In the genomic region with DNA sequence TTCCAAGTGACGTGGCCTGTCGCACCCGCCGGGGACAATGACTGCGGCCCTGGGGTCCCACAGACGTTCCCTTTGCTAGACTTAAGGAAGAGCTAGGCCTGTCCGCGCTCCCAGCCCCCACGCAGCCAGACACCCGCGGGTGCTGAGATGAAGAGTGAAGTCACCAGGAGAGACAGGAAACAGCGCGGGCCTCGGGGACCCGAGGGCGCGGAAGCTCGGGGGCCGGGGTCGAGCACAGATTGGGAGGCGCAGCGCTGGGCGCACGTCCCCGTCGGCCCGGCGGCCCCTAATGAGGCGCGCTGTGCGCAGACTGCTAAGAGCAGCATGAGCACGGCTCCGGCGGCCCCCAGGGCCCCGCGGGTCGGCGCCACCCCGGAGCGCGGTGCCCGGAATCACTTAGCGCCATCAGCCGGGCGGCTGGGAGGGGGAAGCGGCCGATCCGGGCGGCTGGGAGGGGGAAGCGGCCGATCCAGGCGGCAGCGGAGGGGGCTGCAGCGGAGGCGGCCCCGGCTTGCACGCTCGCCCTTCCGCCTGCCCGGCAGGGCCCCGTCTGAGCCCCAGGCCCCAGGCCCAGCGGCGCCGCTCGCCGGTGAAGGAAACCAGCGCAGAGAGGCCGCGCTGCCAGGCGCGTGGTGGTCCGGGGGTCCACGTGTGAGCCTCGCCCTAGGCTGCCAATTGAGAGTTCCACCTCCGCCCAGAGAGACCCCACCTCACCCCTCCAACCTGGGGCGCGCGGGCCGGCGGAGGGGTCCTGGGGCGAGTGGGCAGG, we compare ENCODE assay signal across 1 cellular context.
TF ChIP-seq lines count a peak whose summit lies in the region.

No MANE protein-coding gene starts in this region.

TF ChIP-seq in GM12878, 131 proteins besides CTCF, POLR2A, EP300 and RAD21:
- no peak for TF ChIP-seq RUNX3 (IDR thresholded peaks at IDR 0.05; ENCODE audit: low read length)
- TF ChIP-seq ZSCAN29 (IDR thresholded peaks at IDR 0.05), result no peak
- no peak for TF ChIP-seq SPI1 (IDR thresholded peaks at IDR 0.05; ENCODE audit: borderline replicate concordance, insufficient read depth, low read depth, low read length)
- TF ChIP-seq, protein P1, sequence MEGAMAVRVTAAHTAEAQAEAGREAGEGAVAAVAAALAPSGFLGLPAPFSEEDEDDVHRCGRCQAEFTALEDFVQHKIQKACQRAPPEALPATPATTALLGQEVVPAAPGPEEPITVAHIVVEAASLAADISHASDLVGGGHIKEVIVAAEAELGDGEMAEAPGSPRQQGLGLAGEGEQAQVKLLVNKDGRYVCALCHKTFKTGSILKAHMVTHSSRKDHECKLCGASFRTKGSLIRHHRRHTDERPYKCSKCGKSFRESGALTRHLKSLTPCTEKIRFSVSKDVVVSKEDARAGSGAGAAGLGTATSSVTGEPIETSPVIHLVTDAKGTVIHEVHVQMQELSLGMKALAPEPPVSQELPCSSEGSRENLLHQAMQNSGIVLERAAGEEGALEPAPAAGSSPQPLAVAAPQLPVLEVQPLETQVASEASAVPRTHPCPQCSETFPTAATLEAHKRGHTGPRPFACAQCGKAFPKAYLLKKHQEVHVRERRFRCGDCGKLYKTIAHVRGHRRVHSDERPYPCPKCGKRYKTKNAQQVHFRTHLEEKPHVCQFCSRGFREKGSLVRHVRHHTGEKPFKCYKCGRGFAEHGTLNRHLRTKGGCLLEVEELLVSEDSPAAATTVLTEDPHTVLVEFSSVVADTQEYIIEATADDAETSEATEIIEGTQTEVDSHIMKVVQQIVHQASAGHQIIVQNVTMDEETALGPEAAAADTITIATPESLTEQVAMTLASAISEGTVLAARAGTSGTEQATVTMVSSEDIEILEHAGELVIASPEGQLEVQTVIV (IDR thresholded peaks at IDR 0.05; ENCODE audit: borderline replicate concordance, partially characterized antibody), result no peak
- TF ChIP-seq SREBF2 (IDR thresholded peaks at IDR 0.05; ENCODE audit: low read length), result no peak
